Comparison of ENCODE assay signal across 8 cellular contexts in the genomic region with DNA sequence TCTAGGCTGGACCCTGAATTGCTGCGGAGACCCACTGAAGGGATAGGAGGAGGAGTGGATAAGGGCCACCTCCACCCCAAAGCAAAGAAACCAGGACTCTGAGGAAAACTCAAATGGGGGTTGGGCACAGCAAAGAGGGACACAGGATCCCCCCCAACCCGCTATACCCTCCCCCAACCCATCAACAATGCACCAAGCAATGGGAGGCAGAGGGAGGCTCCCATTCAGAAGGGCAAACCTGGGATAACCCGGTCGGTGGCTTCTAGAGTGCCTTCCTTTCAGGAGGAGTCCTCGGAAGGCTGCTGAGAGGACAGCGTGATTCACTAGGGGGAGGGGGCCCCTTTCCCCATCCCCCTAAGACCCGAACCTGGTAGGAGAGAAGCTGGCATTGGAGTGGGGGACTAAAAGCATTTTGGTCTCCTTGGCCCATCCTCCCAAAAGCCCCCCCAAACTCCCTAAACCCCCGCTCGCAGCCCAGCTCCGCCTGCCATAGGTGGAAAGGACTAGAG. TPM values are rescaled to one million over a fixed set of nuclear protein-coding genes. Genes with fewer than 3 reads are reported as not detected.
A peak's percentile ranks its signal among the peaks of the same experiment; 100 is the strongest.
DNase-seq lines count a peak whose midpoint lies in the region; ATAC-seq and TF ChIP-seq lines count a peak whose summit lies in the region.

No MANE protein-coding gene starts in this region.

- no peaks in the 10 kb centered on the region for H3K27me3 ChIP-seq in hepatocyte

- H3K27ac Mint-ChIP-seq in activated CD4-positive, alpha-beta memory T cell treated with anti-CD3 and anti-CD28 coated beads for 36 hours: peak overlapping the region; percentile 65
- peak overlapping the region; percentile 99 for H3K27ac Mint-ChIP-seq in stimulated activated effector memory CD8-positive, alpha-beta T cell treated with anti-CD3 and anti-CD28 coated beads, Interleukin-12 subunit alpha, Interleukin-12 subunit beta, amount 100 ng/mL, for 72 hours

- ATAC-seq in stimulated activated effector memory CD8-positive, alpha-beta T cell treated with anti-CD3 and anti-CD28 coated beads, Interleukin-12 subunit alpha, Interleukin-12 subunit beta, amount 100 ng/mL, for 72 hours: no peak
- ATAC-seq in HG03442 (IDR thresholded peaks at IDR 0.05; ENCODE audit: unreplicated experiment) (no peak), GM18517 (IDR thresholded peaks at IDR 0.05; ENCODE audit: unreplicated experiment) (no peak)

- no peaks in the 10 kb centered on the region for H3K36me3 Mint-ChIP-seq in activated CD4-positive, alpha-beta memory T cell treated with anti-CD3 and anti-CD28 coated beads for 36 hours
- peaks cover 59% of the 10 kb centered on the region for H3K36me3 Mint-ChIP-seq in stimulated activated effector memory CD8-positive, alpha-beta T cell treated with anti-CD3 and anti-CD28 coated beads, Interleukin-12 subunit alpha, Interleukin-12 subunit beta, amount 100 ng/mL, for 72 hours

- peaks cover 74% of the 10 kb centered on the region for H3K4me1 Mint-ChIP-seq in activated CD4-positive, alpha-beta memory T cell treated with anti-CD3 and anti-CD28 coated beads for 36 hours (ENCODE audit: low read depth)
- H3K4me1 Mint-ChIP-seq in stimulated activated effector memory CD8-positive, alpha-beta T cell treated with anti-CD3 and anti-CD28 coated beads, Interleukin-12 subunit alpha, Interleukin-12 subunit beta, amount 100 ng/mL, for 72 hours: peaks cover 82% of the 10 kb centered on the region

- H2AFZ ChIP-seq in hepatocyte: no peak overlapping the region

- H3K27ac ChIP-seq in hepatocyte: peak overlapping the region; percentile 100

- CTCF ChIA-PET in activated CD4-positive, alpha-beta memory T cell treated with anti-CD3 and anti-CD28 coated beads for 36 hours (lab: Charles Lee): interaction anchor here (1.5 to 11.4 kb wide), 4 partner anchors 10 to 114 kb away, joined by 4 to 180 read pairs (median 8); no protein-coding TSS in a partner anchor

- no peaks in the 10 kb centered on the region for H3K9me3 ChIP-seq in hepatocyte (ENCODE audit: low read depth)

- POLR2A ChIA-PET in activated CD4-positive, alpha-beta memory T cell treated with anti-CD3 and anti-CD28 coated beads for 36 hours (lab: Charles Lee): interaction anchor here (0.9 to 7.8 kb wide), 5 partner anchors 9 to 42 kb away, joined by 3 to 103 read pairs (median 8); no protein-coding TSS in a partner anchor

- DNase-seq in NCI-H146 (lab: John Stamatoyannopoulos, UW) (peak; percentile 9), NCI-H146 treated with DMSO at 0.1 percent for 48 hours (lab: John Stamatoyannopoulos, UW; ENCODE audit: unreplicated experiment) (no peak), hepatocyte (ENCODE audit: low spot score) (peak; percentile 57), RPMI8226 (no peak)
- DNase-seq in activated CD4-positive, alpha-beta memory T cell treated with anti-CD3 and anti-CD28 coated beads for 36 hours: no peak
- DNase-seq in stimulated activated effector memory CD8-positive, alpha-beta T cell treated with anti-CD3 and anti-CD28 coated beads, Interleukin-12 subunit alpha, Interleukin-12 subunit beta, amount 100 ng/mL, for 72 hours (ENCODE audit: low spot score in 2 of 2): no peak

- H3K27me3 Mint-ChIP-seq in activated CD4-positive, alpha-beta memory T cell treated with anti-CD3 and anti-CD28 coated beads for 36 hours: no peaks in the 10 kb centered on the region

- peak overlapping the region; percentile 92 for H3K4me3 Mint-ChIP-seq in activated CD4-positive, alpha-beta memory T cell treated with anti-CD3 and anti-CD28 coated beads for 36 hours
- peak overlapping the region; percentile 85 for H3K4me3 Mint-ChIP-seq in stimulated activated effector memory CD8-positive, alpha-beta T cell treated with anti-CD3 and anti-CD28 coated beads, Interleukin-12 subunit alpha, Interleukin-12 subunit beta, amount 100 ng/mL, for 72 hours

- no peaks in the 10 kb centered on the region for H3K36me3 ChIP-seq in hepatocyte (replicated peaks; ENCODE audit: insufficient read depth, low read depth)

- no peaks in the 10 kb centered on the region for H3K9me2 ChIP-seq in hepatocyte (replicated peaks; ENCODE audit: insufficient read depth)

- H3K4me2 ChIP-seq in hepatocyte: peak overlapping the region; percentile 95

- peaks cover 53% of the 10 kb centered on the region for H3K4me1 ChIP-seq in hepatocyte (ENCODE audit: insufficient read depth)

- peak overlapping the region; percentile 98 for H3K4me3 ChIP-seq in hepatocyte

- intact Hi-C loops in activated CD4-positive, alpha-beta memory T cell treated with anti-CD3 and anti-CD28 coated beads for 36 hours (cut with micrococcal nuclease): no loop called here

- no peak for TF ChIP-seq CTCF in hepatocyte (IDR thresholded peaks at IDR 0.05; ENCODE audit: poor library complexity)

- WGBS in hepatocyte (ENCODE audit: low lambda C conversion rate, missing lambda C conversion rate): 2% methylated on average over 10 of the region's 10 CpGs

- H4K20me1 ChIP-seq in hepatocyte (ENCODE audit: insufficient read depth, poor library complexity, severe bottlenecking): peaks cover 58% of the 10 kb centered on the region

- no peaks in the 10 kb centered on the region for H3K9me3 Mint-ChIP-seq in activated CD4-positive, alpha-beta memory T cell treated with anti-CD3 and anti-CD28 coated beads for 36 hours
- H3K9me3 Mint-ChIP-seq in stimulated activated effector memory CD8-positive, alpha-beta T cell treated with anti-CD3 and anti-CD28 coated beads, Interleukin-12 subunit alpha, Interleukin-12 subunit beta, amount 100 ng/mL, for 72 hours: no peaks in the 10 kb centered on the region

- H3K79me2 ChIP-seq in hepatocyte: peaks cover 62% of the 10 kb centered on the region

RNA-seq across cellular contexts. Expression of gene MEF2D, which starts 1.3 kb away (rescaled TPM):
- total RNA-seq in activated CD4-positive, alpha-beta memory T cell treated with anti-CD3 and anti-CD28 coated beads for 36 hours: 10 to 100 TPM; 35.9 to 39.7 TPM
- 9.6 and 20.1 TPM in 2 replicates for total RNA-seq in hepatocyte
- 25.1 and 30.8 TPM in 2 replicates for polyA plus RNA-seq in hepatocyte

Comparison
In these comparisons a context has a peak if more than half of its experiments do, and no peak if none do; other contexts are left out.
1. DNase-seq: peak in NCI-H146 (single experiment) and hepatocyte (single experiment); none in NCI-H146 treated with DMSO at 0.1 percent for 48 hours (single experiment), activated CD4-positive, alpha-beta memory T cell treated with anti-CD3 and anti-CD28 coated beads for 36 hours (single experiment), stimulated activated effector memory CD8-positive, alpha-beta T cell treated with anti-CD3 and anti-CD28 coated beads, Interleukin-12 subunit alpha, Interleukin-12 subunit beta, amount 100 ng/mL, for 72 hours (0 of 2) and RPMI8226 (single experiment).